ENCODE assay signal across 8 cellular contexts in the genomic region with DNA sequence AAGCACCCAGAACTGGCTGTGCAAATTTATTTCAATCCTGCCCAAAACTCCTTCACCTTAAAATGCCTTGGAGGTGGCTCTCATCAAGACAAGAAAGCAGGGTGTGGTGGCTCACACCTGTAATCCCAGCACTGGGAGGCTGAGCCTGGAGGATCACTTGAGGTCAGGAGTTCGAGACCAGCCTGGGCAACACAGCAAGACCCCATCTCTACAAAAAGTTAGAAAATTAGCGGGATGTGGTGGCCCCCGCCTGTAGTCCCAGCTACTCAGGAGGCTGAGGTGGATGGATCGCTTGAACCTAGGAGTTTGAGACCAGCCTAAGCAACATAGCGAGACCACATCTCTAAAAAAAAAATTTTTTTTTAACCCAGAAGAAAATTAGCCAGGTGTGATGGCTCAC. TPM values are rescaled to one million over a fixed set of nuclear protein-coding genes. Genes with fewer than 3 reads are reported as not detected.
A peak's percentile ranks its signal among the peaks of the same experiment; 100 is the strongest.
DNase-seq lines count a peak whose midpoint lies in the region; ATAC-seq and TF ChIP-seq lines count a peak whose summit lies in the region.

No MANE protein-coding gene starts in this region.

- POLR2A ChIA-PET in HCT116 (lab: Charles Lee), result no interaction called here

- no peaks in the 10 kb centered on the region for H4K20me1 ChIP-seq in HCT116 (ENCODE audit: insufficient read depth)

- no peaks in the 10 kb centered on the region for H3K9me2 ChIP-seq in HCT116 (ENCODE audit: insufficient read depth)

- ATAC-seq in HCT116 (no peak), memory B cell (ENCODE audit: low read depth) (no peak), GM18511 (IDR thresholded peaks at IDR 0.05; ENCODE audit: unreplicated experiment) (no peak), gastroesophageal sphincter (no peak), HG03095 (IDR thresholded peaks at IDR 0.05; ENCODE audit: unreplicated experiment) (no peak)

- peak overlapping the region; percentile 98 for H3K4me3 Mint-ChIP-seq in memory B cell

- H3K27me3 ChIP-seq in ACC112 (ENCODE audit: insufficient read depth, low read length) (peaks cover 69% of the 10 kb centered on the region), HCT116 (ENCODE audit: insufficient read depth, low read length) (peaks cover 3% of the 10 kb centered on the region; the same call in 1 of the 2 replicates), gastroesophageal sphincter (peaks cover 57% of the 10 kb centered on the region)

- no peaks in the 10 kb centered on the region for H3K79me2 ChIP-seq in ACC112 (ENCODE audit: control insufficient read depth, insufficient read depth, low read length, unreplicated experiment)
- H3K79me2 ChIP-seq in HCT116 (ENCODE audit: insufficient read depth, low read length), result no peaks in the 10 kb centered on the region

- H3K4me1 Mint-ChIP-seq in memory B cell, result peaks cover 26% of the 10 kb centered on the region

- H3K9me3 ChIP-seq in HCT116 (ENCODE audit: control insufficient read depth in 1 of 2, insufficient read depth in 1 of 2, low read depth in 1 of 2, low read length in 2 of 2), result no peaks in the 10 kb centered on the region
- H3K9me3 ChIP-seq in gastroesophageal sphincter, result no peaks in the 10 kb centered on the region

- CTCF ChIA-PET in HCT116 (lab: Charles Lee), result no interaction called here

- RAD21 ChIA-PET in HCT116 (lab: Charles Lee; ENCODE audit: low non-redundant PET in 1 of 2, low total read pairs in 2 of 2, uncharacterized antibody in 2 of 2, unreplicated experiment in 2 of 2), result no interaction called here

- DNase-seq in HCT116 (ENCODE audit: low read depth, low spot score) (no peak), astrocyte of the cerebellum (ENCODE audit: low read depth) (no peak), memory B cell (ENCODE audit: low spot score in 2 of 2) (no peak), iPS-NIHi11 (ENCODE audit: low spot score) (no peak)

- TF ChIP-seq EP300 in gastroesophageal sphincter (IDR thresholded peaks at IDR 0.05), result no peak

- H3K9ac ChIP-seq in HCT116 (ENCODE audit: low read length), result no peak overlapping the region

- no peaks in the 10 kb centered on the region for H3K36me3 Mint-ChIP-seq in memory B cell

- H2AFZ ChIP-seq in ACC112 (ENCODE audit: low read length, unreplicated experiment), result no peak overlapping the region
- peak overlapping the region; percentile 68 for H2AFZ ChIP-seq in HCT116 (ENCODE audit: low read depth, low read length, poor library complexity, severe bottlenecking)

- intact Hi-C loops in HCT116 (cut with micrococcal nuclease), result no loop called here

- 80% methylated on average over 5 of the region's 5 CpGs; no CpG with 5 or more reads in 1 of the 2 donors for WGBS in gastroesophageal sphincter (ENCODE audit: low coverage in 1 of 2), 2 donors

- no peak for TF ChIP-seq CTCF in HCT116 (IDR thresholded peaks at IDR 0.05 in 2 of 3, conservative IDR thresholded peaks at IDR 0.05 in 1 of 3; ENCODE audit: borderline replicate concordance in 1 of 3, insufficient read depth in 1 of 3, low read depth in 2 of 3, low read length in 2 of 3)
- no peak for TF ChIP-seq CTCF in astrocyte of the cerebellum (IDR thresholded peaks at IDR 0.05; ENCODE audit: low read depth, low read length, missing control alignments)
- TF ChIP-seq CTCF in gastroesophageal sphincter (IDR thresholded peaks at IDR 0.05), result no peak

- no peak for TF ChIP-seq RAD21 in HCT116 (IDR thresholded peaks at IDR 0.05; ENCODE audit: low read depth)

- in situ Hi-C loops in astrocyte of the cerebellum (cut with HindIII; ENCODE audit: low sequenced_read_pairs), result no loop called here

- H3K4me3 ChIP-seq in ACC112 (ENCODE audit: low read depth, low read length) (0 out of 2 replicates have a peak overlapping the region, but pooled peaks have one; percentile 56), HCT116 (replicated peaks in 1 of 2; ENCODE audit: low read depth in 1 of 2, low read length in 2 of 2) (no peak overlapping the region), astrocyte of the cerebellum (ENCODE audit: low read depth, low read length) (peak overlapping the region; percentile 37), gastroesophageal sphincter (peak overlapping the region in 1 of 2 donors; percentile 50)

- H3K27ac ChIP-seq in ACC112 (ENCODE audit: low read depth, low read length) (no peak overlapping the region), HCT116 (ENCODE audit: low read depth, low read length) (no peak overlapping the region), gastroesophageal sphincter (no peak overlapping the region)

- no peak for TF ChIP-seq POLR2A in HCT116 (IDR thresholded peaks at IDR 0.05; ENCODE audit: borderline replicate concordance, extremely low read depth, insufficient read depth, insufficient read length)
- no peak for TF ChIP-seq POLR2A in gastroesophageal sphincter (IDR thresholded peaks at IDR 0.05)

- BruUV-seq in HCT116 (replicated peaks; lab: Mats Ljungman, UMichigan), result no TSS peak

- H3K4me2 ChIP-seq in HCT116 (ENCODE audit: low read length), result peak overlapping the region; percentile 57

- H3K36me3 ChIP-seq in ACC112 (ENCODE audit: insufficient read depth, low read length), result no peaks in the 10 kb centered on the region
- H3K36me3 ChIP-seq in HCT116 (ENCODE audit: control insufficient read depth in 1 of 2, insufficient read depth in 2 of 2, low read length in 2 of 2), result no peaks in the 10 kb centered on the region
- H3K36me3 ChIP-seq in gastroesophageal sphincter, result no peaks in the 10 kb centered on the region

- H3K4me1 ChIP-seq in ACC112 (ENCODE audit: control insufficient read depth, insufficient read depth, low read length, unreplicated experiment) (no peaks in the 10 kb centered on the region), HCT116 (ENCODE audit: control insufficient read depth in 1 of 2, insufficient read depth in 2 of 2, low read length in 2 of 2) (peaks cover 0 to 10% of the 10 kb centered on the region in 2 experiments; a peak in 2 of 4 replicates), gastroesophageal sphincter (peaks cover 0 to 16% (median 5%) of the 10 kb centered on the region in 3 donors)

- H3K27me3 Mint-ChIP-seq in memory B cell, result no peaks in the 10 kb centered on the region

- H3K9me3 Mint-ChIP-seq in memory B cell, result peaks cover 4% of the 10 kb centered on the region

- H3K27ac Mint-ChIP-seq in memory B cell, result peak overlapping the region; percentile 75

TF ChIP-seq in HCT116, 20 proteins besides CTCF, POLR2A, EP300 and RAD21:
- TF ChIP-seq TCF7L2 (IDR thresholded peaks at IDR 0.05; ENCODE audit: borderline replicate concordance, extremely low read depth, insufficient read depth, insufficient read length) (no peak), ATF3 (IDR thresholded peaks at IDR 0.05) (no peak), EZH2phosphoT487 (IDR thresholded peaks at IDR 0.05; ENCODE audit: borderline replicate concordance) (no peak), SIN3A (IDR thresholded peaks at IDR 0.05; ENCODE audit: low read depth) (no peak), ZFX (IDR thresholded peaks at IDR 0.05) (no peak), JUND (IDR thresholded peaks at IDR 0.05) (no peak), CEBPB (IDR thresholded peaks at IDR 0.05; ENCODE audit: low read depth) (no peak), CBX3 (IDR thresholded peaks at IDR 0.05; ENCODE audit: low read depth) (no peak), EZH2 (IDR thresholded peaks at IDR 0.05) (no peak), EGR1 (IDR thresholded peaks at IDR 0.05; ENCODE audit: low read depth) (no peak), SP1 (IDR thresholded peaks at IDR 0.05; ENCODE audit: low read depth) (no peak), SRF (IDR thresholded peaks at IDR 0.05; ENCODE audit: low read depth) (no peak), YY1 (IDR thresholded peaks at IDR 0.05; ENCODE audit: extremely low read depth, insufficient replicate concordance, low read depth, low read length) (no peak), FOSL1 (IDR thresholded peaks at IDR 0.05; ENCODE audit: low read depth) (no peak), ZNF274 (IDR thresholded peaks at IDR 0.05; ENCODE audit: low read depth, low read length) (no peak), POLR2AphosphoS5 (IDR thresholded peaks at IDR 0.05; ENCODE audit: low read depth, low read length) (no peak)
- TF ChIP-seq, protein P1, sequence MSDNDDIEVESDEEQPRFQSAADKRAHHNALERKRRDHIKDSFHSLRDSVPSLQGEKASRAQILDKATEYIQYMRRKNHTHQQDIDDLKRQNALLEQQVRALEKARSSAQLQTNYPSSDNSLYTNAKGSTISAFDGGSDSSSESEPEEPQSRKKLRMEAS (IDR thresholded peaks at IDR 0.05), result no peak
- TF ChIP-seq, protein P2, sequence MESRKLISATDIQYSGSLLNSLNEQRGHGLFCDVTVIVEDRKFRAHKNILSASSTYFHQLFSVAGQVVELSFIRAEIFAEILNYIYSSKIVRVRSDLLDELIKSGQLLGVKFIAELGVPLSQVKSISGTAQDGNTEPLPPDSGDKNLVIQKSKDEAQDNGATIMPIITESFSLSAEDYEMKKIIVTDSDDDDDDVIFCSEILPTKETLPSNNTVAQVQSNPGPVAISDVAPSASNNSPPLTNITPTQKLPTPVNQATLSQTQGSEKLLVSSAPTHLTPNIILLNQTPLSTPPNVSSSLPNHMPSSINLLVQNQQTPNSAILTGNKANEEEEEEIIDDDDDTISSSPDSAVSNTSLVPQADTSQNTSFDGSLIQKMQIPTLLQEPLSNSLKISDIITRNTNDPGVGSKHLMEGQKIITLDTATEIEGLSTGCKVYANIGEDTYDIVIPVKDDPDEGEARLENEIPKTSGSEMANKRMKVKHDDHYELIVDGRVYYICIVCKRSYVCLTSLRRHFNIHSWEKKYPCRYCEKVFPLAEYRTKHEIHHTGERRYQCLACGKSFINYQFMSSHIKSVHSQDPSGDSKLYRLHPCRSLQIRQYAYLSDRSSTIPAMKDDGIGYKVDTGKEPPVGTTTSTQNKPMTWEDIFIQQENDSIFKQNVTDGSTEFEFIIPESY (IDR thresholded peaks at IDR 0.05; ENCODE audit: extremely low read depth, insufficient replicate concordance, low read length), result no peak

RNA-seq across cellular contexts. Expression of gene RAB39A, which starts 0.7 kb away (rescaled TPM):
- not detected for total RNA-seq in HCT116 (2021; ENCODE audit: unreplicated experiment)
- not detected in 2 replicates for polyA plus RNA-seq in HCT116 (2012)
- total RNA-seq in gastroesophageal sphincter, result 1 to 10 TPM in 2 of 4 donors, under 1 TPM in 2; 0.31 to 1.3 (median 0.99) TPM

Comparison
In these comparisons a context has a peak if more than half of its experiments do, and no peak if none do; other contexts are left out.
1. H3K4me3 ChIP-seq: peak in ACC112 (single experiment) and astrocyte of the cerebellum (single experiment); none in HCT116 (0 of 2).